Comparison of ENCODE assay signal across 12 cellular contexts in the genomic region with DNA sequence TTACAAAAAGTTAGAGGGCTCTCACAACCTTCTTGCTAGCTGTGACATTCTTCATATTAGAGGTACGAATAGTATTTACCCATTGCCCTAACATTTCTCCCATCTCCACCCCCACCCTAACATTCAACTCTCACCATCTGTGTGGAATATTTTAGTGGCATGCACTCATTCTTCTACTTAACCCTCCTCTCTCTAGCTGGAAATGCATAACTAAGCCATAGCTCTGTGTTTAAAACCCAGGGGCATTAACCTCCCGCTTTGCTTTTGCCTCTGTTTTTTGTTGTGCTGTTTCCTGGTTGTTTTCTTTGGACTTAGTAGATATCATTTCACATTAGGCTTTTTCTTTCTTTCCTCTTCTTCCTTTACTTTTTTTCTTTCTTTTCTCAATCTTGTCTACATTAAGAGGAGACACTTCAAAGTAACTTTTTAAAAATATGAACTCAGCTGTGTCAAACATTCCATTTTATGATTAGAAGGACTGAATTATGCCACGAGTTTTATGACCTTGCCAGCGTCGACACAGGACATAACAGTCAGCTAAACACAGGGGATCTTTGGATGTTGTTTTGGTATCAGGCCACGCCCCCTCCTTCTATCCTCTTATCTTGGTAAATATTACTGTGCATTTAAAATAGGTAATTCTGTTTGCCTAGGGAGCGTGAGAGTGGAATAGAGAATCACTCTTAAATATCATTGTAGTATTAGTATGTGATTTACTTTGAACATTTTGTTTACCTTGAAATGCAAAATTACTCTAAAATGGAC.
A peak's percentile ranks its signal among the peaks of the same experiment; 100 is the strongest.
DNase-seq lines count a peak whose midpoint lies in the region; ATAC-seq and TF ChIP-seq lines count a peak whose summit lies in the region.
"Had no signal": no experiment of that assay in that cellular context is flagged by ENCODE, and none has a peak within 500 bp of the region (broad histone marks: within the 10 kb centered on the region; RNA-seq: fewer than 3 reads in every experiment).

No MANE protein-coding gene starts in this region.

- no peak for TF ChIP-seq CTCF in body of pancreas (IDR thresholded peaks at IDR 0.05)
- TF ChIP-seq CTCF in lower lobe of right lung (IDR thresholded peaks at IDR 0.05): no peak
- no peak for TF ChIP-seq CTCF in upper lobe of right lung (IDR thresholded peaks at IDR 0.05)

- H3K36me3 ChIP-seq in body of pancreas (replicated peaks in 1 of 2; ENCODE audit: insufficient read depth in 1 of 2, low read depth in 2 of 2) (no peaks in the 10 kb centered on the region), lower lobe of right lung (no peaks in the 10 kb centered on the region), upper lobe of right lung (no peaks in the 10 kb centered on the region)

- H3K4me1 ChIP-seq in body of pancreas: peaks cover 21% of the 10 kb centered on the region
- H3K4me1 ChIP-seq in lower lobe of right lung: peaks cover 8% of the 10 kb centered on the region
- H3K4me1 ChIP-seq in upper lobe of right lung: peaks cover 6% of the 10 kb centered on the region

- H3K9me3 ChIP-seq in body of pancreas (no peaks in the 10 kb centered on the region), lower lobe of right lung (no peaks in the 10 kb centered on the region), upper lobe of right lung (no peaks in the 10 kb centered on the region)

- 16 to 22% methylated on average over 7 of the region's 7 CpGs for WGBS in body of pancreas, 2 donors

- intact Hi-C loops in body of pancreas (cut with DNase I) (no loop called here), lower lobe of right lung (cut with DNase I) (no loop called here), upper lobe of right lung (cut with DNase I) (no loop called here)

- peak; percentile 19 for DNase-seq in NCI-H1092 treated with DMSO at 0.1 percent for 48 hours (lab: John Stamatoyannopoulos, UW)
- DNase-seq in NCI-H1092 (lab: John Stamatoyannopoulos, UW): no peak
- peak in 1 of 4 donors; percentile 22 for DNase-seq in body of pancreas
- no peak for DNase-seq in lower lobe of right lung
- DNase-seq in upper lobe of right lung: no peak
- no peak for DNase-seq in activated CD4-positive, alpha-beta T cell treated with anti-CD3 and anti-CD28 coated beads, Interleukin-2, amount 10 ng/mL, durations not matched to agents 7 days and 5 days
- no peak for DNase-seq in erythroblast (lab: John Stamatoyannopoulos, UW)
- DNase-seq: activated CD4-positive, alpha-beta T cell treated with anti-CD3 and anti-CD28 coated beads, Interleukin-2, amount 50 U/mL, for 48 hours; occipital lobe; stimulated activated naive CD8-positive, alpha-beta T cell treated with anti-CD3 and anti-CD28 coated beads, Interleukin-15, Interleukin-2, amounts not matched to agents 100 U/mL and 50 U/mL, for 24 hours had no signal

- H3K4me3 Mint-ChIP-seq in activated CD4-positive, alpha-beta T cell treated with anti-CD3 and anti-CD28 coated beads, Interleukin-2, amount 10 ng/mL, durations not matched to agents 7 days and 5 days: no peak overlapping the region

- POLR2A ChIA-PET in activated CD4-positive, alpha-beta T cell treated with anti-CD3 and anti-CD28 coated beads, Interleukin-2, amount 10 ng/mL, durations not matched to agents 7 days and 5 days (lab: Charles Lee): no interaction called here

- H3K27ac ChIP-seq in body of pancreas (peak overlapping the region in 3 of 4 donors; percentile 23 to 62 (median 48)), lower lobe of right lung (no peak overlapping the region), upper lobe of right lung (no peak overlapping the region)
- H3K27ac ChIP-seq: 22Rv1 had no signal

- TF ChIP-seq POLR2A in body of pancreas (IDR thresholded peaks at IDR 0.05) (no peak), erythroblast (IDR thresholded peaks at IDR 0.05; ENCODE audit: low read length) (no peak)

- no peaks in the 10 kb centered on the region for H3K9me3 Mint-ChIP-seq in activated CD4-positive, alpha-beta T cell treated with anti-CD3 and anti-CD28 coated beads, Interleukin-2, amount 10 ng/mL, durations not matched to agents 7 days and 5 days

- H3K36me3 Mint-ChIP-seq in activated CD4-positive, alpha-beta T cell treated with anti-CD3 and anti-CD28 coated beads, Interleukin-2, amount 10 ng/mL, durations not matched to agents 7 days and 5 days (ENCODE audit: low read depth): no peaks in the 10 kb centered on the region

- CTCF ChIA-PET in activated CD4-positive, alpha-beta T cell treated with anti-CD3 and anti-CD28 coated beads, Interleukin-2, amount 10 ng/mL, durations not matched to agents 7 days and 5 days (lab: Charles Lee): interaction anchor here (1.0 kb wide), 1 partner anchor 32 kb away, joined by 3 read pairs; no protein-coding TSS in a partner anchor

- H3K4me1 Mint-ChIP-seq in activated CD4-positive, alpha-beta T cell treated with anti-CD3 and anti-CD28 coated beads, Interleukin-2, amount 10 ng/mL, durations not matched to agents 7 days and 5 days: no peaks in the 10 kb centered on the region

- peaks cover 6% of the 10 kb centered on the region for H3K27me3 Mint-ChIP-seq in activated CD4-positive, alpha-beta T cell treated with anti-CD3 and anti-CD28 coated beads, Interleukin-2, amount 10 ng/mL, durations not matched to agents 7 days and 5 days

- H3K27ac Mint-ChIP-seq in activated CD4-positive, alpha-beta T cell treated with anti-CD3 and anti-CD28 coated beads, Interleukin-2, amount 10 ng/mL, durations not matched to agents 7 days and 5 days: no peak overlapping the region

- ATAC-seq in body of pancreas: peak; percentile 42
- ATAC-seq in lower lobe of right lung: peak in 1 of 2 donors; percentile 60
- ATAC-seq in upper lobe of right lung: peak; percentile 21
- ATAC-seq in GM21717 (IDR thresholded peaks at IDR 0.05; ENCODE audit: unreplicated experiment): no peak
- ATAC-seq: stimulated activated naive CD8-positive, alpha-beta T cell treated with anti-CD3 and anti-CD28 coated beads, Interleukin-15, Interleukin-2, amounts not matched to agents 100 U/mL and 50 U/mL, for 24 hours had no signal

- H3K4me3 ChIP-seq in body of pancreas (no peak overlapping the region), lower lobe of right lung (peak overlapping the region; percentile 43), upper lobe of right lung (peak overlapping the region; percentile 39)

- H3K27me3 ChIP-seq in body of pancreas: no peaks in the 10 kb centered on the region
- H3K27me3 ChIP-seq in lower lobe of right lung (ENCODE audit: low read depth): no peaks in the 10 kb centered on the region
- H3K27me3 ChIP-seq in upper lobe of right lung: no peaks in the 10 kb centered on the region

Comparison
In these comparisons a context has a peak if more than half of its experiments do, and no peak if none do; other contexts are left out.
1. H3K27ac ChIP-seq: peak in body of pancreas (3 of 4); none in lower lobe of right lung (single experiment) and upper lobe of right lung (single experiment).
2. H3K4me3 ChIP-seq: peak in lower lobe of right lung (single experiment) and upper lobe of right lung (single experiment); none in body of pancreas (0 of 2).